In the genomic region with DNA sequence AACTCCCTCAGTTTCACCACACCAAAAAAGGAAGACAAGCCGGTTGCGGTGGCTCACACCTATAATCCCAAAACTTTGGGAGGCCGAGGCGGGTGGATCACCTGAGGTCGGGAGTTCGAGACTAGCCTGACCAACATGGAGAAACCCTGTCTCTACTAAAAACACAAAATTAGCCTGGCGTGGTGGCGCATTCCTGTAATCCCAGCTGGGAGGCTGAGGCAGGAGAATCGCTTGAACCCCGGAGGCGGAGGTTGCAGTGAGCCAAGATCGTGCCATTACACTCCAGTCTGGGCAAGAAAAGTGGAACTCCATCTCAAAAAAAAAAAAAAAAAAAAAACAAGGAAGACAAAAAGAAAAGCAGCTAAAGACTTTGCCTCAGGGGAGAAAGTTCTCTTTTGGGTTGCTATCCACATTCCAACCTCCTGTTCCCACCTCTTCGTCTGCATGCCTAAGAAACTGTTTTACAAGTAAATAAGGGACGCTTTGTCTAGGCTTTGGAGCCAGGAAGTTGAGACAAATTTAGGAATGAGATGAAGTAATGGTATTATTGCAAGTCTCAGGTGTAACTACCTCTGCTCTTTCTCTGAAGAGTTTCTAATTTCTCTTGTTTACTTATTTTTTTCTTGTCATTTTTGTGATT, we compare ENCODE assay signal across 12 cellular contexts. TPM values are rescaled to one million over a fixed set of nuclear protein-coding genes. Genes with fewer than 3 reads are reported as not detected.
"Had no signal": no experiment of that assay in that cellular context is flagged by ENCODE, and none has a peak within 500 bp of the region (broad histone marks: within the 10 kb centered on the region; RNA-seq: fewer than 3 reads in every experiment).

No MANE protein-coding gene starts in this region.

RNA-seq across cellular contexts. Expression of gene MOG, which starts 4.7 kb away (rescaled TPM):
- total RNA-seq: activated CD4-positive, alpha-beta T cell treated with anti-CD3 and anti-CD28 coated beads for 36 hours; adrenal gland; astrocyte; breast epithelium; esophagus mucosa; liver; naive thymus-derived CD8-positive, alpha-beta T cell; pancreas; sciatic nerve; smooth muscle cell; upper lobe of right lung had no signal
- polyA plus RNA-seq: adrenal gland; liver; naive thymus-derived CD8-positive, alpha-beta T cell; pancreas; SK-N-SH; smooth muscle cell had no signal

RNA-seq across cellular contexts. Expression of gene ZFP57, which starts 19.3 kb away (rescaled TPM):
- total RNA-seq: activated CD4-positive, alpha-beta T cell treated with anti-CD3 and anti-CD28 coated beads for 36 hours; liver; sciatic nerve; smooth muscle cell; upper lobe of right lung had no signal
- polyA plus RNA-seq: liver, SK-N-SH, smooth muscle cell had no signal
